1 cellular context compared by ENCODE assay signal in the genomic region with DNA sequence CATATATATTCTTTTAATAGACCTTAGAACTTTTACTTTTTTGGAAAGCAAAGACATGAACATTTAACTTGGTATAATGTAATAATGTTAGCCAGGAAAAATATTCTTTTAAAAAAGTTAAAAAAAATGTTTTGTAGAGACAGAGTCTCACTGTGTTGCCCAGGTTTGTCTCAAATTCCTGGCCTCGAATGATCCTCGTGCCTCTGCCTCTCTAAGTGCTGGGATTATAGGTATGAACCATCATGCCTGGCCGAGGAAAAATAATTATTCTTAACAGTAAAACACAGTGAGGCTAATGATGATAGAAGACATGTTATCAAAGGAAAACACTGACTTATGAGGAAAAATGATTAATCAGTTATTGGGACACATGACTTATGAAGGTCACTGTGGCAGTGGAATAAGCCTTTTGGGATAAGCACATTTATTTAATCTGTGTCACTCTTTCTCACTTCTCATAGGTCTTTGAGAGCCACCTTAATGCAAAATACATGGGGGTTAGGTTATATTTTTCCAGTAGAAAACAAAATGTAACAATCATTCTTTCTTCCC.
TF ChIP-seq lines count a peak whose summit lies in the region.

No MANE protein-coding gene starts in this region.

TF ChIP-seq in K562, 482 proteins besides CTCF, POLR2A, EP300 and RAD21 (continued from another document and continues in another):
- TF ChIP-seq, protein P1, sequence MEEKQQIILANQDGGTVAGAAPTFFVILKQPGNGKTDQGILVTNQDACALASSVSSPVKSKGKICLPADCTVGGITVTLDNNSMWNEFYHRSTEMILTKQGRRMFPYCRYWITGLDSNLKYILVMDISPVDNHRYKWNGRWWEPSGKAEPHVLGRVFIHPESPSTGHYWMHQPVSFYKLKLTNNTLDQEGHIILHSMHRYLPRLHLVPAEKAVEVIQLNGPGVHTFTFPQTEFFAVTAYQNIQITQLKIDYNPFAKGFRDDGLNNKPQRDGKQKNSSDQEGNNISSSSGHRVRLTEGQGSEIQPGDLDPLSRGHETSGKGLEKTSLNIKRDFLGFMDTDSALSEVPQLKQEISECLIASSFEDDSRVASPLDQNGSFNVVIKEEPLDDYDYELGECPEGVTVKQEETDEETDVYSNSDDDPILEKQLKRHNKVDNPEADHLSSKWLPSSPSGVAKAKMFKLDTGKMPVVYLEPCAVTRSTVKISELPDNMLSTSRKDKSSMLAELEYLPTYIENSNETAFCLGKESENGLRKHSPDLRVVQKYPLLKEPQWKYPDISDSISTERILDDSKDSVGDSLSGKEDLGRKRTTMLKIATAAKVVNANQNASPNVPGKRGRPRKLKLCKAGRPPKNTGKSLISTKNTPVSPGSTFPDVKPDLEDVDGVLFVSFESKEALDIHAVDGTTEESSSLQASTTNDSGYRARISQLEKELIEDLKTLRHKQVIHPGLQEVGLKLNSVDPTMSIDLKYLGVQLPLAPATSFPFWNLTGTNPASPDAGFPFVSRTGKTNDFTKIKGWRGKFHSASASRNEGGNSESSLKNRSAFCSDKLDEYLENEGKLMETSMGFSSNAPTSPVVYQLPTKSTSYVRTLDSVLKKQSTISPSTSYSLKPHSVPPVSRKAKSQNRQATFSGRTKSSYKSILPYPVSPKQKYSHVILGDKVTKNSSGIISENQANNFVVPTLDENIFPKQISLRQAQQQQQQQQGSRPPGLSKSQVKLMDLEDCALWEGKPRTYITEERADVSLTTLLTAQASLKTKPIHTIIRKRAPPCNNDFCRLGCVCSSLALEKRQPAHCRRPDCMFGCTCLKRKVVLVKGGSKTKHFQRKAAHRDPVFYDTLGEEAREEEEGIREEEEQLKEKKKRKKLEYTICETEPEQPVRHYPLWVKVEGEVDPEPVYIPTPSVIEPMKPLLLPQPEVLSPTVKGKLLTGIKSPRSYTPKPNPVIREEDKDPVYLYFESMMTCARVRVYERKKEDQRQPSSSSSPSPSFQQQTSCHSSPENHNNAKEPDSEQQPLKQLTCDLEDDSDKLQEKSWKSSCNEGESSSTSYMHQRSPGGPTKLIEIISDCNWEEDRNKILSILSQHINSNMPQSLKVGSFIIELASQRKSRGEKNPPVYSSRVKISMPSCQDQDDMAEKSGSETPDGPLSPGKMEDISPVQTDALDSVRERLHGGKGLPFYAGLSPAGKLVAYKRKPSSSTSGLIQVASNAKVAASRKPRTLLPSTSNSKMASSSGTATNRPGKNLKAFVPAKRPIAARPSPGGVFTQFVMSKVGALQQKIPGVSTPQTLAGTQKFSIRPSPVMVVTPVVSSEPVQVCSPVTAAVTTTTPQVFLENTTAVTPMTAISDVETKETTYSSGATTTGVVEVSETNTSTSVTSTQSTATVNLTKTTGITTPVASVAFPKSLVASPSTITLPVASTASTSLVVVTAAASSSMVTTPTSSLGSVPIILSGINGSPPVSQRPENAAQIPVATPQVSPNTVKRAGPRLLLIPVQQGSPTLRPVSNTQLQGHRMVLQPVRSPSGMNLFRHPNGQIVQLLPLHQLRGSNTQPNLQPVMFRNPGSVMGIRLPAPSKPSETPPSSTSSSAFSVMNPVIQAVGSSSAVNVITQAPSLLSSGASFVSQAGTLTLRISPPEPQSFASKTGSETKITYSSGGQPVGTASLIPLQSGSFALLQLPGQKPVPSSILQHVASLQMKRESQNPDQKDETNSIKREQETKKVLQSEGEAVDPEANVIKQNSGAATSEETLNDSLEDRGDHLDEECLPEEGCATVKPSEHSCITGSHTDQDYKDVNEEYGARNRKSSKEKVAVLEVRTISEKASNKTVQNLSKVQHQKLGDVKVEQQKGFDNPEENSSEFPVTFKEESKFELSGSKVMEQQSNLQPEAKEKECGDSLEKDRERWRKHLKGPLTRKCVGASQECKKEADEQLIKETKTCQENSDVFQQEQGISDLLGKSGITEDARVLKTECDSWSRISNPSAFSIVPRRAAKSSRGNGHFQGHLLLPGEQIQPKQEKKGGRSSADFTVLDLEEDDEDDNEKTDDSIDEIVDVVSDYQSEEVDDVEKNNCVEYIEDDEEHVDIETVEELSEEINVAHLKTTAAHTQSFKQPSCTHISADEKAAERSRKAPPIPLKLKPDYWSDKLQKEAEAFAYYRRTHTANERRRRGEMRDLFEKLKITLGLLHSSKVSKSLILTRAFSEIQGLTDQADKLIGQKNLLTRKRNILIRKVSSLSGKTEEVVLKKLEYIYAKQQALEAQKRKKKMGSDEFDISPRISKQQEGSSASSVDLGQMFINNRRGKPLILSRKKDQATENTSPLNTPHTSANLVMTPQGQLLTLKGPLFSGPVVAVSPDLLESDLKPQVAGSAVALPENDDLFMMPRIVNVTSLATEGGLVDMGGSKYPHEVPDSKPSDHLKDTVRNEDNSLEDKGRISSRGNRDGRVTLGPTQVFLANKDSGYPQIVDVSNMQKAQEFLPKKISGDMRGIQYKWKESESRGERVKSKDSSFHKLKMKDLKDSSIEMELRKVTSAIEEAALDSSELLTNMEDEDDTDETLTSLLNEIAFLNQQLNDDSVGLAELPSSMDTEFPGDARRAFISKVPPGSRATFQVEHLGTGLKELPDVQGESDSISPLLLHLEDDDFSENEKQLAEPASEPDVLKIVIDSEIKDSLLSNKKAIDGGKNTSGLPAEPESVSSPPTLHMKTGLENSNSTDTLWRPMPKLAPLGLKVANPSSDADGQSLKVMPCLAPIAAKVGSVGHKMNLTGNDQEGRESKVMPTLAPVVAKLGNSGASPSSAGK (IDR thresholded peaks at IDR 0.05) = peak; percentile 54
- TF ChIP-seq DNMT1 (IDR thresholded peaks at IDR 0.05) (no peak), PRPF4 (IDR thresholded peaks at IDR 0.05; ENCODE audit: insufficient read depth, low read depth, low read length, poor library complexity, severe bottlenecking) (no peak), PML (IDR thresholded peaks at IDR 0.05; ENCODE audit: low read length) (no peak), HMG20B (CRISPR knock-in tag; IDR thresholded peaks at IDR 0.05) (no peak), L3MBTL2 (IDR thresholded peaks at IDR 0.05) (peak; percentile 57), TEAD2 (tag; IDR thresholded peaks at IDR 0.05) (no peak), ZKSCAN1 (IDR thresholded peaks at IDR 0.05; ENCODE audit: low read depth, low read length) (no peak), NUFIP1 (IDR thresholded peaks at IDR 0.05; ENCODE audit: partially characterized antibody) (no peak), NFYB (IDR thresholded peaks at IDR 0.05; ENCODE audit: extremely low read depth, insufficient read length) (no peak), SRSF1 (IDR thresholded peaks at IDR 0.05; ENCODE audit: low read depth, low read length) (no peak), ARID2 (IDR thresholded peaks at IDR 0.05) (no peak), ZNF717 (CRISPR knock-in tag; IDR thresholded peaks at IDR 0.05) (no peak), KHSRP (IDR thresholded peaks at IDR 0.05) (no peak), IRF2 (CRISPR knock-in tag; IDR thresholded peaks at IDR 0.05) (no peak), MIER1 (IDR thresholded peaks at IDR 0.05; ENCODE audit: low read depth) (no peak), TRIM28 (IDR thresholded peaks at IDR 0.05) (no peak), DACH1 (IDR thresholded peaks at IDR 0.05; ENCODE audit: partially characterized antibody) (no peak), PHTF2 (CRISPR knock-in tag; IDR thresholded peaks at IDR 0.05) (no peak), TEAD4 (IDR thresholded peaks at IDR 0.05; ENCODE audit: low read length) (peak; percentile 49), TEAD4 (CRISPR knock-in tag; IDR thresholded peaks at IDR 0.05; ENCODE audit: borderline replicate concordance) (no peak), KDM4B (IDR thresholded peaks at IDR 0.05; ENCODE audit: borderline replicate concordance in 2 of 2, low read depth in 1 of 2) (no peak), RB1 (IDR thresholded peaks at IDR 0.05; ENCODE audit: low read depth) (no peak), E2F3 (CRISPR knock-in tag; IDR thresholded peaks at IDR 0.05) (no peak), TAF9B (IDR thresholded peaks at IDR 0.05; ENCODE audit: partially characterized antibody) (no peak), EHMT2 (IDR thresholded peaks at IDR 0.05) (no peak), MED1 (CRISPR knock-in tag; IDR thresholded peaks at IDR 0.05; ENCODE audit: borderline replicate concordance) (no peak), SIN3B (IDR thresholded peaks at IDR 0.05; ENCODE audit: low read depth) (no peak), CEBPG (CRISPR knock-in tag; IDR thresholded peaks at IDR 0.05) (no peak), CEBPG (tag; conservative IDR thresholded peaks at IDR 0.05 in 1 of 2, IDR thresholded peaks at IDR 0.05 in 1 of 2) (no peak), ZNF583 (CRISPR knock-in tag; IDR thresholded peaks at IDR 0.05) (no peak), MAZ (CRISPR knock-in tag; conservative IDR thresholded peaks at IDR 0.05 in 1 of 2, IDR thresholded peaks at IDR 0.05 in 1 of 2) (no peak)
- TF ChIP-seq, protein P2, sequence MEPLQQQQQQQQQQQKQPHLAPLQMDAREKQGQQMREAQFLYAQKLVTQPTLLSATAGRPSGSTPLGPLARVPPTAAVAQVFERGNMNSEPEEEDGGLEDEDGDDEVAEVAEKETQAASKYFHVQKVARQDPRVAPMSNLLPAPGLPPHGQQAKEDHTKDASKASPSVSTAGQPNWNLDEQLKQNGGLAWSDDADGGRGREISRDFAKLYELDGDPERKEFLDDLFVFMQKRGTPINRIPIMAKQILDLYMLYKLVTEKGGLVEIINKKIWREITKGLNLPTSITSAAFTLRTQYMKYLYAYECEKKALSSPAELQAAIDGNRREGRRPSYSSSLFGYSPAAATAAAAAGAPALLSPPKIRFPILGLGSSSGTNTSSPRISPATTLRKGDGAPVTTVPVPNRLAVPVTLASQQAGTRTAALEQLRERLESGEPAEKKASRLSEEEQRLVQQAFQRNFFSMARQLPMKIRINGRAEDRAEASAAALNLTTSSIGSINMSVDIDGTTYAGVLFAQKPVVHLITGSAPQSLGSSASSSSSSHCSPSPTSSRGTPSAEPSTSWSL (CRISPR knock-in tag; IDR thresholded peaks at IDR 0.05; ENCODE audit: borderline replicate concordance) = no peak
- TF ChIP-seq, protein P3, sequence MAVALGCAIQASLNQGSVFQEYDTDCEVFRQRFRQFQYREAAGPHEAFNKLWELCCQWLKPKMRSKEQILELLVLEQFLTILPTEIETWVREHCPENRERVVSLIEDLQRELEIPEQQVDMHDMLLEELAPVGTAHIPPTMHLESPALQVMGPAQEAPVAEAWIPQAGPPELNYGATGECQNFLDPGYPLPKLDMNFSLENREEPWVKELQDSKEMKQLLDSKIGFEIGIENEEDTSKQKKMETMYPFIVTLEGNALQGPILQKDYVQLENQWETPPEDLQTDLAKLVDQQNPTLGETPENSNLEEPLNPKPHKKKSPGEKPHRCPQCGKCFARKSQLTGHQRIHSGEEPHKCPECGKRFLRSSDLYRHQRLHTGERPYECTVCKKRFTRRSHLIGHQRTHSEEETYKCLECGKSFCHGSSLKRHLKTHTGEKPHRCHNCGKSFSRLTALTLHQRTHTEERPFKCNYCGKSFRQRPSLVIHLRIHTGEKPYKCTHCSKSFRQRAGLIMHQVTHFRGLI (CRISPR knock-in tag; IDR thresholded peaks at IDR 0.05) = no peak
- TF ChIP-seq, protein P4, sequence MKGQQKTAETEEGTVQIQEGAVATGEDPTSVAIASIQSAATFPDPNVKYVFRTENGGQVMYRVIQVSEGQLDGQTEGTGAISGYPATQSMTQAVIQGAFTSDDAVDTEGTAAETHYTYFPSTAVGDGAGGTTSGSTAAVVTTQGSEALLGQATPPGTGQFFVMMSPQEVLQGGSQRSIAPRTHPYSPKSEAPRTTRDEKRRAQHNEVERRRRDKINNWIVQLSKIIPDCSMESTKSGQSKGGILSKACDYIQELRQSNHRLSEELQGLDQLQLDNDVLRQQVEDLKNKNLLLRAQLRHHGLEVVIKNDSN (CRISPR knock-in tag; IDR thresholded peaks at IDR 0.05) = no peak
- TF ChIP-seq, protein P5, sequence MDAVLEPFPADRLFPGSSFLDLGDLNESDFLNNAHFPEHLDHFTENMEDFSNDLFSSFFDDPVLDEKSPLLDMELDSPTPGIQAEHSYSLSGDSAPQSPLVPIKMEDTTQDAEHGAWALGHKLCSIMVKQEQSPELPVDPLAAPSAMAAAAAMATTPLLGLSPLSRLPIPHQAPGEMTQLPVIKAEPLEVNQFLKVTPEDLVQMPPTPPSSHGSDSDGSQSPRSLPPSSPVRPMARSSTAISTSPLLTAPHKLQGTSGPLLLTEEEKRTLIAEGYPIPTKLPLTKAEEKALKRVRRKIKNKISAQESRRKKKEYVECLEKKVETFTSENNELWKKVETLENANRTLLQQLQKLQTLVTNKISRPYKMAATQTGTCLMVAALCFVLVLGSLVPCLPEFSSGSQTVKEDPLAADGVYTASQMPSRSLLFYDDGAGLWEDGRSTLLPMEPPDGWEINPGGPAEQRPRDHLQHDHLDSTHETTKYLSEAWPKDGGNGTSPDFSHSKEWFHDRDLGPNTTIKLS (IDR thresholded peaks at IDR 0.05; ENCODE audit: borderline replicate concordance, low read depth) = no peak
- TF ChIP-seq, protein P6, sequence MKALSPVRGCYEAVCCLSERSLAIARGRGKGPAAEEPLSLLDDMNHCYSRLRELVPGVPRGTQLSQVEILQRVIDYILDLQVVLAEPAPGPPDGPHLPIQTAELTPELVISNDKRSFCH (CRISPR knock-in tag; IDR thresholded peaks at IDR 0.05) = no peak
- TF ChIP-seq, protein P6 (tag; IDR thresholded peaks at IDR 0.05) = peak; percentile 45; the same call in 1 of the 2 replicates
- TF ChIP-seq, protein P7, sequence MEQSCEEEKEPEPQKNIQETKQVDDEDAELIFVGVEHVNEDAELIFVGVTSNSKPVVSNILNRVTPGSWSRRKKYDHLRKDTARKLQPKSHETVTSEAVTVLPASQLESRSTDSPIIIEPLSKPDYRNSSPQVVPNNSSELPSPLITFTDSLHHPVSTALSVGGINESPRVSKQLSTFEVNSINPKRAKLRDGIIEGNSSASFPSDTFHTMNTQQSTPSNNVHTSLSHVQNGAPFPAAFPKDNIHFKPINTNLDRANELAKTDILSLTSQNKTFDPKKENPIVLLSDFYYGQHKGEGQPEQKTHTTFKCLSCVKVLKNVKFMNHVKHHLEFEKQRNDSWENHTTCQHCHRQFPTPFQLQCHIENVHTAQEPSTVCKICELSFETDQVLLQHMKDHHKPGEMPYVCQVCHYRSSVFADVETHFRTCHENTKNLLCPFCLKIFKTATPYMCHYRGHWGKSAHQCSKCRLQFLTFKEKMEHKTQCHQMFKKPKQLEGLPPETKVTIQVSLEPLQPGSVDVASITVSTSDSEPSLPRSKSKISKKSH (CRISPR knock-in tag; IDR thresholded peaks at IDR 0.05) = no peak
- TF ChIP-seq, protein P8, sequence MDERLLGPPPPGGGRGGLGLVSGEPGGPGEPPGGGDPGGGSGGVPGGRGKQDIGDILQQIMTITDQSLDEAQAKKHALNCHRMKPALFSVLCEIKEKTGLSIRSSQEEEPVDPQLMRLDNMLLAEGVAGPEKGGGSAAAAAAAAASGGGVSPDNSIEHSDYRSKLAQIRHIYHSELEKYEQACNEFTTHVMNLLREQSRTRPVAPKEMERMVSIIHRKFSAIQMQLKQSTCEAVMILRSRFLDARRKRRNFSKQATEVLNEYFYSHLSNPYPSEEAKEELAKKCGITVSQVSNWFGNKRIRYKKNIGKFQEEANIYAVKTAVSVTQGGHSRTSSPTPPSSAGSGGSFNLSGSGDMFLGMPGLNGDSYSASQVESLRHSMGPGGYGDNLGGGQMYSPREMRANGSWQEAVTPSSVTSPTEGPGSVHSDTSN (CRISPR knock-in tag; IDR thresholded peaks at IDR 0.05; ENCODE audit: low read depth) = no peak
- TF ChIP-seq, protein P8 (tag; conservative IDR thresholded peaks at IDR 0.05; ENCODE audit: low read depth) = 0 out of 2 replicates have a peak, but pooled peaks have one; percentile 30
